Comparison of ENCODE assay signal across 8 cellular contexts in genomic region chr6:108294787-108295625, GRCh38. TPM values are rescaled to one million over a fixed set of nuclear protein-coding genes. Genes with fewer than 3 reads are reported as not detected.
DNase-seq lines count a peak whose midpoint lies in the region; ATAC-seq, FAIRE-seq and TF ChIP-seq lines count a peak whose summit lies in the region.

TSS of gene AFG1L (plus strand) at chr6:108295054. CDS start at chr6:108295080, 26 bp downstream.

- peak within 1 kb of the TSS; percentile 99 for H3K27ac Mint-ChIP-seq in T-cell
- peak within 1 kb of the TSS; percentile 99 for H3K27ac Mint-ChIP-seq in progenitor cell of endocrine pancreas

- peak; percentile 43; the same call in 1 of the 2 replicates for TF ChIP-seq POLR2A in GM12891 (IDR thresholded peaks at IDR 0.05; ENCODE audit: low read depth, low read length)

- no peaks in the 10 kb centered on the region for H3K27me3 ChIP-seq in left ventricle myocardium inferior (ENCODE audit: low read depth)

- H3K4me3 Mint-ChIP-seq in T-cell (peak within 1 kb of the TSS; percentile 94 to 98 (median 97)), progenitor cell of endocrine pancreas (ENCODE audit: low read depth) (peak within 1 kb of the TSS; percentile 98)

- H3K27me3 Mint-ChIP-seq in T-cell (no peaks in the 10 kb centered on the region), progenitor cell of endocrine pancreas (no peaks in the 10 kb centered on the region)

- peak; percentile 97 for FAIRE-seq in GM12891 (lab: Jason Lieb, UNC)

- H3K4me1 ChIP-seq in left ventricle myocardium inferior, result peaks cover 22% of the 10 kb centered on the region

- H3K9me3 ChIP-seq in left ventricle myocardium inferior (replicated peaks), result no peaks in the 10 kb centered on the region

- peak within 1 kb of the TSS; percentile 83 for H3K4me3 ChIP-seq in left ventricle myocardium inferior

- peaks cover 16 to 25% (median 20%) of the 10 kb centered on the region in 3 donors for H3K4me1 Mint-ChIP-seq in T-cell
- H3K4me1 Mint-ChIP-seq in progenitor cell of endocrine pancreas (ENCODE audit: low read depth), result peaks cover 7% of the 10 kb centered on the region

- CTCF ChIA-PET in T-cell (lab: Charles Lee), result interaction anchor here in 1 of 2 donors (1.0 kb wide), 1 partner anchor 34 kb away, joined by 5 read pairs; the partner anchor contains the start of gene SNX3

- POLR2A ChIA-PET in T-cell (lab: Charles Lee), result interaction anchor here in 1 of 2 donors (0.6 to 1.7 kb wide), 4 partner anchors 34 to 625 kb away, joined by 3 to 7 read pairs (median 4); partner anchors contain the start of gene SNX3

- intact Hi-C loops in left ventricle myocardium inferior (cut with micrococcal nuclease), result no loop called here

- no peaks in the 10 kb centered on the region for H3K36me3 ChIP-seq in left ventricle myocardium inferior

- peak within 1 kb of the TSS; percentile 98 for H3K27ac ChIP-seq in left ventricle myocardium inferior (replicated peaks)

- DNase-seq in GM12891 (ENCODE audit: insufficient read length, low spot score) (peak; percentile 77), NCI-H1105 treated with DMSO at 0.1 percent for 48 hours (lab: John Stamatoyannopoulos, UW) (peak; percentile 92), T-cell (peak; percentile 67 to 92 (median 84)), amniotic stem cell (lab: John Stamatoyannopoulos, UW) (peak; percentile 72), left ventricle myocardium inferior (peak; percentile 95), progenitor cell of endocrine pancreas (ENCODE audit: low spot score, unreplicated experiment) (peak; percentile 76), ureter (ENCODE audit: low spot score) (peak; percentile 95)

- H3K9me3 Mint-ChIP-seq in T-cell (no peaks in the 10 kb centered on the region), progenitor cell of endocrine pancreas (ENCODE audit: low read depth) (no peaks in the 10 kb centered on the region)

- ATAC-seq in HG02678 (IDR thresholded peaks at IDR 0.05; ENCODE audit: unreplicated experiment) (peak; percentile 91), T-cell (replicated peaks in 1 of 4) (peak; percentile 93 to 97 (median 94))

- TF ChIP-seq CTCF in left ventricle myocardium inferior (IDR thresholded peaks at IDR 0.05; ENCODE audit: borderline replicate concordance) (no peak), progenitor cell of endocrine pancreas (IDR thresholded peaks at IDR 0.05; ENCODE audit: unreplicated experiment) (no peak)

- H3K36me3 Mint-ChIP-seq in T-cell, result no peaks in the 10 kb centered on the region
- no peaks in the 10 kb centered on the region for H3K36me3 Mint-ChIP-seq in progenitor cell of endocrine pancreas (ENCODE audit: insufficient read depth)

TF ChIP-seq in GM12891, 5 proteins besides CTCF, POLR2A, EP300 and RAD21:
- TF ChIP-seq PAX5 (IDR thresholded peaks at IDR 0.05; ENCODE audit: insufficient read depth, low read length, severe bottlenecking) (no peak), SPI1 (IDR thresholded peaks at IDR 0.05; ENCODE audit: low read depth, low read length) (no peak), POU2F2 (IDR thresholded peaks at IDR 0.05; ENCODE audit: low read depth, low read length) (peak; percentile 45; the same call in 1 of the 2 replicates), POLR2AphosphoS5 (IDR thresholded peaks at IDR 0.05; ENCODE audit: low read depth, low read length) (peak; percentile 64; the same call in 1 of the 2 replicates), TAF1 (IDR thresholded peaks at IDR 0.05; ENCODE audit: low read depth, low read length) (peak; percentile 52)

RNA-seq across cellular contexts. Expression of gene AFG1L, which starts in this region (rescaled TPM):
- 3.7 TPM for polyA plus RNA-seq in GM12891 (2012; ENCODE audit: low read depth, missing spikeins)
- total RNA-seq in T-cell, result 1 to 10 TPM; 4.1 to 6.2 (median 5.3) TPM
- 13.3 TPM for total RNA-seq in left ventricle myocardium inferior
- total RNA-seq in progenitor cell of endocrine pancreas, result 8.5 and 9.6 TPM in 2 replicates
- total RNA-seq in ureter, result 14.5 TPM

Comparison
In these comparisons a context has a peak if more than half of its experiments do, and no peak if none do; other contexts are left out.
1. Peak in every context shown above with its lines: DNase-seq, ATAC-seq, H3K4me3 ChIP-seq and H3K27ac ChIP-seq.